In the genomic region with DNA sequence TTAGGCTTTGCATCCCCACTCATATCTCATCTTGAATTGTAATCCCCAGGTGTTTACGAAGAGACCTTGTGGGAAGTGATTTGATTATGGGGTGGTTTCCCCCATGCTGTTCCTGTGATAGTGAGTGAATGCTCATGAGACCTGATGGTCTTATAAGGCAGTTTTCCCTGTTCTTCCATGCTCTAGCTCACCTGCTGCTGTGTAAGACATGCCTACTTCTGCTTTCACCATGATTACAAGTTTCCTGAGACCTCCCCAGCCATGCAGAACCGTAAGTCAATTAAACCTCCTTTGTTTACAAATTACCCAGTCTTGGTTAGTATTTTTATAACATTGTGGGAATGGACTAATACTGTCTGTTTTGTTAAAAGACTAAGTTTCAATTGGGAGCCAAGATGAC, we compare ENCODE assay signal across 18 cellular contexts. TPM values are rescaled to one million over a fixed set of nuclear protein-coding genes. Genes with fewer than 3 reads are reported as not detected.
DNase-seq lines count a peak whose midpoint lies in the region; ATAC-seq and TF ChIP-seq lines count a peak whose summit lies in the region.
"Had no signal": no experiment of that assay in that cellular context is flagged by ENCODE, and none has a peak within 500 bp of the region (broad histone marks: within the 10 kb centered on the region; RNA-seq: fewer than 3 reads in every experiment).

No MANE protein-coding gene starts in this region.

- DNase-seq in M059J (ENCODE audit: low read depth) = peak; percentile 7
- peak; percentile 37 for DNase-seq in stimulated activated naive B cell treated with anti-CD40 and anti-IgM and Interleukin-4, amounts not matched to agents 10 μg/mL and 1 μg/mL and 100 μg/mL, for 72 hours
- no peak for DNase-seq in ascending aorta (ENCODE audit: low spot score in 2 of 2)
- no peak for DNase-seq in activated T-cell treated with anti-CD3 and anti-CD28 coated beads, Interleukin-2, amount 50 U/mL, for 4 hours
- no peak for DNase-seq in activated T-cell treated with anti-CD3 and anti-CD28 coated beads, Interleukin-2, amount 50 U/mL, for 1 hour
- DNase-seq in activated CD4-positive, alpha-beta T cell treated with anti-CD3 and anti-CD28 coated beads, Interleukin-2, amount 50 U/mL, for 48 hours = no peak
- DNase-seq: AML-193, amniotic stem cell, COR-L47, gastrocnemius medialis, HFFc6, left lung, NCI-H69 had no signal

- H3K27ac ChIP-seq in ascending aorta = no peak overlapping the region
- H3K27ac ChIP-seq: gastrocnemius medialis, left lung, SJSA1 had no signal

- no peaks in the 10 kb centered on the region for H3K4me1 ChIP-seq in ascending aorta
- H3K4me1 ChIP-seq: gastrocnemius medialis, left lung, SJSA1 had no signal

- no peak for TF ChIP-seq CTCF in ascending aorta (IDR thresholded peaks at IDR 0.05)

- no peaks in the 10 kb centered on the region for H3K27me3 Mint-ChIP-seq in stimulated activated naive B cell treated with anti-CD40 and anti-IgM and Interleukin-4, amounts not matched to agents 10 μg/mL and 1 μg/mL and 100 μg/mL, for 72 hours
- peaks cover 2% of the 10 kb centered on the region for H3K27me3 Mint-ChIP-seq in activated T-cell treated with anti-CD3 and anti-CD28 coated beads, Interleukin-2, amount 50 U/mL, for 4 hours (ENCODE audit: low read depth)

- intact Hi-C loops in ascending aorta (cut with DNase I) = no loop called here

- H3K4me1 Mint-ChIP-seq in stimulated activated naive B cell treated with anti-CD40 and anti-IgM and Interleukin-4, amounts not matched to agents 10 μg/mL and 1 μg/mL and 100 μg/mL, for 72 hours = peaks cover 15 to 16% of the 10 kb centered on the region in 2 donors
- no peaks in the 10 kb centered on the region for H3K4me1 Mint-ChIP-seq in activated T-cell treated with anti-CD3 and anti-CD28 coated beads, Interleukin-2, amount 50 U/mL, for 4 hours (ENCODE audit: low read depth)

- peaks cover 2 to 8% of the 10 kb centered on the region in 2 donors for H3K9me3 Mint-ChIP-seq in stimulated activated naive B cell treated with anti-CD40 and anti-IgM and Interleukin-4, amounts not matched to agents 10 μg/mL and 1 μg/mL and 100 μg/mL, for 72 hours
- no peaks in the 10 kb centered on the region for H3K9me3 Mint-ChIP-seq in activated T-cell treated with anti-CD3 and anti-CD28 coated beads, Interleukin-2, amount 50 U/mL, for 4 hours
- H3K9me3 Mint-ChIP-seq: HFFc6 had no signal

- H3K27ac Mint-ChIP-seq in stimulated activated naive B cell treated with anti-CD40 and anti-IgM and Interleukin-4, amounts not matched to agents 10 μg/mL and 1 μg/mL and 100 μg/mL, for 72 hours = peak overlapping the region; percentile 21
- H3K27ac Mint-ChIP-seq: HFFc6 had no signal

- H3K9me3 ChIP-seq in ascending aorta = no peaks in the 10 kb centered on the region
- H3K9me3 ChIP-seq: gastrocnemius medialis, left lung, SJSA1 had no signal

- H3K36me3 Mint-ChIP-seq in stimulated activated naive B cell treated with anti-CD40 and anti-IgM and Interleukin-4, amounts not matched to agents 10 μg/mL and 1 μg/mL and 100 μg/mL, for 72 hours = no peaks in the 10 kb centered on the region
- H3K36me3 Mint-ChIP-seq in activated T-cell treated with anti-CD3 and anti-CD28 coated beads, Interleukin-2, amount 50 U/mL, for 4 hours (ENCODE audit: insufficient read depth) = no peaks in the 10 kb centered on the region

- H3K36me3 ChIP-seq in ascending aorta = no peaks in the 10 kb centered on the region
- H3K36me3 ChIP-seq: gastrocnemius medialis, left lung, SJSA1 had no signal

- H3K4me3 Mint-ChIP-seq in stimulated activated naive B cell treated with anti-CD40 and anti-IgM and Interleukin-4, amounts not matched to agents 10 μg/mL and 1 μg/mL and 100 μg/mL, for 72 hours = peak overlapping the region in 1 of 2 donors; percentile 22
- no peak overlapping the region for H3K4me3 Mint-ChIP-seq in activated T-cell treated with anti-CD3 and anti-CD28 coated beads, Interleukin-2, amount 50 U/mL, for 4 hours
- H3K4me3 Mint-ChIP-seq: HFFc6 had no signal

- H3K4me3 ChIP-seq in ascending aorta = no peak overlapping the region
- H3K4me3 ChIP-seq: gastrocnemius medialis, left lung, SJSA1 had no signal

- ATAC-seq in GM19395 (IDR thresholded peaks at IDR 0.05; ENCODE audit: unreplicated experiment) (peak; percentile 66), HG02763 (IDR thresholded peaks at IDR 0.05; ENCODE audit: unreplicated experiment) (peak; percentile 54)
- ATAC-seq in stimulated activated naive B cell treated with anti-CD40 and anti-IgM and Interleukin-4, amounts not matched to agents 10 μg/mL and 1 μg/mL and 100 μg/mL, for 72 hours (replicated peaks) = peak; percentile 96 to 99
- ATAC-seq in activated T-cell treated with anti-CD3 and anti-CD28 coated beads, Interleukin-2, amount 50 U/mL, for 4 hours = no peak
- ATAC-seq: activated CD4-positive, CD25-positive, alpha-beta regulatory T cell treated with anti-CD3 and anti-CD28 coated beads, Interleukin-2, amount 50 U/mL, for 24 hours; gastrocnemius medialis; left lung; Panc1 had no signal

- H3K27me3 ChIP-seq in ascending aorta = no peaks in the 10 kb centered on the region
- H3K27me3 ChIP-seq: gastrocnemius medialis, left lung, SJSA1 had no signal

RNA-seq across cellular contexts. Expression of a gene that starts 35.3 kb away (rescaled TPM):
- total RNA-seq in M059J (2014; rRNA removed; shearing (Covaris generic)) = 14.5 and 16.0 TPM in 2 replicates
- 4.0 TPM for total RNA-seq in ascending aorta
- 10 to 100 TPM in 1 of 3 donors, 1 to 10 TPM in 2; 8.1 to 10.4 (median 8.9) TPM for total RNA-seq in activated T-cell treated with anti-CD3 and anti-CD28 coated beads, Interleukin-2, amount 50 U/mL, for 4 hours

Comparison
In these comparisons a context has a peak if more than half of its experiments do, and no peak if none do; other contexts are left out.
1. ATAC-seq: peak in GM19395 (single experiment), HG02763 (single experiment) and stimulated activated naive B cell treated with anti-CD40 and anti-IgM and Interleukin-4, amounts not matched to agents 10 μg/mL and 1 μg/mL and 100 μg/mL, for 72 hours (2 of 2); none in activated T-cell treated with anti-CD3 and anti-CD28 coated beads, Interleukin-2, amount 50 U/mL, for 4 hours (0 of 2).
2. DNase-seq: peak in M059J (single experiment) and stimulated activated naive B cell treated with anti-CD40 and anti-IgM and Interleukin-4, amounts not matched to agents 10 μg/mL and 1 μg/mL and 100 μg/mL, for 72 hours (single experiment); none in ascending aorta (0 of 2), activated T-cell treated with anti-CD3 and anti-CD28 coated beads, Interleukin-2, amount 50 U/mL, for 4 hours (single experiment), activated T-cell treated with anti-CD3 and anti-CD28 coated beads, Interleukin-2, amount 50 U/mL, for 1 hour (single experiment) and activated CD4-positive, alpha-beta T cell treated with anti-CD3 and anti-CD28 coated beads, Interleukin-2, amount 50 U/mL, for 48 hours (0 of 2).